Comparison of ENCODE assay signal across 1 cellular context in the genomic region with DNA sequence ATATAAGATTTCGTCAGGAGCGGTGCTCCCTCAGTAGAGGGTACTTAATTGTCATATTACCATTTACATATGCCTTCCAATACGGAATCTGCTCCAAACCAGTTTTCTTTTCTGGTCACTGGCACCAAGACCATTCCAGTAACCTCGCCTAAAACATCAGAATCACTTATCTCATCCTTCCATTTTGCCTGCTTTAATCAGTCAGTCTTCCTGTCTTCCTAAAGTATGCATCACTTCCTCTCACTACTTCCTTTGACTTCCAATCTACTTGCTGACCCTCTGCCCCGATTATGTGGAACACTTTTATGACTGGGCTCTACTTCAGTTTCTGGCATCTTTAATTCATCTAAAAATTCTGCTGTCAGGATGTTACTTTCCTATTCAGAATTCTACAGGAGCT.
TF ChIP-seq lines count a peak whose summit lies in the region.

No MANE protein-coding gene starts in this region.

TF ChIP-seq in endothelial cell of umbilical vein, 7 proteins besides CTCF, POLR2A, EP300 and RAD21 (continued from another document):
- TF ChIP-seq POLR2AphosphoS5 (IDR thresholded peaks at IDR 0.05; ENCODE audit: insufficient read depth, low read depth, low read length) (peak; percentile 88), JUN (IDR thresholded peaks at IDR 0.05; ENCODE audit: borderline replicate concordance, insufficient read depth, insufficient read length, low read depth) (peak; percentile 89)
